25 cellular contexts compared by ENCODE assay signal in the genomic region with DNA sequence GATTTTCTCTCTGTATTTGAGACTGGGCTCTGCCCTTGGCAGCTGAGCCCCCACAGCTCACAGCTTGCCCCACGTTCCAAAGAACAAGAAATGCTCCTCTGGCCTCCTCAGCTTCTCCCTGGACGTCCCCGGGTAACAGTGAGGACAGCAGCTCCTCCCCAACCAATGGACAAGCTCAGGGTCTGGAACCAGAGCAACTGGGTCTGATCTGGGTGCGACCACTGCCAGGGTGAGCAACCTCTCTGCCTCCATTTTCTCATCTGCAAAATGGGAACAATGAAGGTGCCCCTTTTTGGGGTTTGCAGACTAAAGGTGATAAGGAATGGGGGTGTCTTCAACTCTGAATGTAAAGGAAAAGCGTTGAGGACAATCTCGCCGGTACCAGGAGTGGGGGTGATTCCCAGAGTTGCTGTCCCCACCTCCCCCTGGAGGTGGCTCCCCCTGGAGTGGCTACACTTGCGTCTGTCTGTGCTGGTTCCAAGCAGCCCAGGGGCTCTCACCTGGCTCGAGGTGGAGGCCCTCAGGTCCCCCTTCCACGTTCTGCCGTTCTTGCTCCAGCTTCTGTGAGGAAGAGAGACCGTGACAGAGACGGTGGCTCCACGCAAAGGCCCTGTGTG.
"Had no signal": no experiment of that assay in that cellular context is flagged by ENCODE, and none has a peak within 500 bp of the region (broad histone marks: within the 10 kb centered on the region; RNA-seq: fewer than 3 reads in every experiment).

No MANE protein-coding gene starts in this region.

- DNase-seq: cortex of kidney; dorsolateral prefrontal cortex; effector CD8-positive, alpha-beta T cell; gastrocnemius medialis; glutamatergic neuron; left ventricle myocardium inferior; lower lobe of right lung; natural killer cell; occipital lobe; sigmoid colon; stimulated activated CD4-positive, alpha-beta T cell treated with anti-CD3 and anti-CD28 coated beads, Interleukin-2, amount 100 ng/mL, for 24 hours; stimulated activated CD4-positive, alpha-beta T cell treated with anti-CD3 and anti-CD28 coated beads, Interleukin-4, amount 100 ng/mL, for 4 hours; stimulated activated naive B cell treated with anti-CD40 and anti-IgM and Interleukin-4, amounts not matched to agents 10 μg/mL and 1 μg/mL and 100 μg/mL, for 72 hours; stimulated activated naive CD8-positive, alpha-beta T cell treated with anti-CD3 and anti-CD28 coated beads, Interleukin-15, amount 100 ng/mL, for 72 hours; testis; upper lobe of right lung had no signal

- H3K27ac ChIP-seq: dorsolateral prefrontal cortex, epithelial cell of prostate, esophagus muscularis mucosa, gastrocnemius medialis, left ventricle myocardium inferior, lower lobe of right lung, neural progenitor cell, sigmoid colon, skin epidermis, testis, tibial nerve, upper lobe of right lung, vagina had no signal

- H3K4me3 ChIP-seq: dorsolateral prefrontal cortex, esophagus muscularis mucosa, gastrocnemius medialis, left ventricle myocardium inferior, lower lobe of right lung, neural progenitor cell, sigmoid colon, skin epidermis, testis, tibial nerve, upper lobe of right lung, vagina had no signal

- FAIRE-seq: keratinocyte had no signal

- H3K4me2 ChIP-seq: neural progenitor cell had no signal

- H3K4me3 Mint-ChIP-seq: memory B cell; mesothelial cell of epicardium; natural killer cell; neural progenitor cell; stimulated activated naive B cell treated with anti-CD40 and anti-IgM and Interleukin-4, amounts not matched to agents 10 μg/mL and 1 μg/mL and 100 μg/mL, for 72 hours; stimulated activated naive CD8-positive, alpha-beta T cell treated with anti-CD3 and anti-CD28 coated beads, Interleukin-15, amount 100 ng/mL, for 72 hours had no signal

- H3K27me3 ChIP-seq: dorsolateral prefrontal cortex, esophagus muscularis mucosa, gastrocnemius medialis, neural progenitor cell, sigmoid colon, testis, tibial nerve, upper lobe of right lung, vagina had no signal

- ATAC-seq: gastrocnemius medialis; lower lobe of right lung; natural killer cell; stimulated activated naive B cell treated with anti-CD40 and anti-IgM and Interleukin-4, amounts not matched to agents 10 μg/mL and 1 μg/mL and 100 μg/mL, for 72 hours; stimulated activated naive CD8-positive, alpha-beta T cell treated with anti-CD3 and anti-CD28 coated beads, Interleukin-15, amount 100 ng/mL, for 72 hours; upper lobe of right lung had no signal

- H3K4me1 ChIP-seq: gastrocnemius medialis, testis, upper lobe of right lung had no signal

- H3K4me1 Mint-ChIP-seq: memory B cell had no signal

- H3K9me3 Mint-ChIP-seq: memory B cell; mesothelial cell of epicardium; natural killer cell; neural progenitor cell; stimulated activated naive B cell treated with anti-CD40 and anti-IgM and Interleukin-4, amounts not matched to agents 10 μg/mL and 1 μg/mL and 100 μg/mL, for 72 hours; stimulated activated naive CD8-positive, alpha-beta T cell treated with anti-CD3 and anti-CD28 coated beads, Interleukin-15, amount 100 ng/mL, for 72 hours had no signal

- H3K9me3 ChIP-seq: esophagus muscularis mucosa, gastrocnemius medialis, left ventricle myocardium inferior, lower lobe of right lung, sigmoid colon, testis, tibial nerve, upper lobe of right lung, vagina had no signal

- H3K27me3 Mint-ChIP-seq: memory B cell; stimulated activated naive B cell treated with anti-CD40 and anti-IgM and Interleukin-4, amounts not matched to agents 10 μg/mL and 1 μg/mL and 100 μg/mL, for 72 hours; stimulated activated naive CD8-positive, alpha-beta T cell treated with anti-CD3 and anti-CD28 coated beads, Interleukin-15, amount 100 ng/mL, for 72 hours had no signal

- H3K36me3 Mint-ChIP-seq: memory B cell, natural killer cell had no signal

- H3K36me3 ChIP-seq: esophagus muscularis mucosa, gastrocnemius medialis, left ventricle myocardium inferior, lower lobe of right lung, neural progenitor cell, sigmoid colon, upper lobe of right lung, vagina had no signal

- H2AFZ ChIP-seq: neural progenitor cell had no signal

- H3K9ac ChIP-seq: neural progenitor cell had no signal

- H3K27ac Mint-ChIP-seq: memory B cell; mesothelial cell of epicardium; natural killer cell; neural progenitor cell; stimulated activated naive B cell treated with anti-CD40 and anti-IgM and Interleukin-4, amounts not matched to agents 10 μg/mL and 1 μg/mL and 100 μg/mL, for 72 hours had no signal
